22 cellular contexts compared by ENCODE assay signal in genomic region chr3:64086479-64086878, GRCh38.
DNase-seq lines count a peak whose midpoint lies in the region; ATAC-seq, FAIRE-seq and TF ChIP-seq lines count a peak whose summit lies in the region.
"Had no signal": no experiment of that assay in that cellular context is flagged by ENCODE, and none has a peak within 500 bp of the region (broad histone marks: within the 10 kb centered on the region; RNA-seq: fewer than 3 reads in every experiment).

No MANE protein-coding gene starts in this region.

- H3K4me3 ChIP-seq in A549 (no peak overlapping the region), H1 (ENCODE audit: extremely low read depth in 1 of 4, insufficient read depth in 2 of 4, low read depth in 3 of 4, low read length in 4 of 4) (no peak overlapping the region), liver (ENCODE audit: low read depth in 1 of 3, low read length in 3 of 3) (no peak overlapping the region), parathyroid adenoma (ENCODE audit: low read depth, low read length) (no peak overlapping the region), MM.1S (ENCODE audit: low read length) (no peak overlapping the region)
- H3K4me3 ChIP-seq: BLaER1, PC-9, SJCRH30 had no signal

- peaks cover 79% of the 10 kb centered on the region for H3K4me1 ChIP-seq in A549
- peaks cover 0 to 14% (median 13%) of the 10 kb centered on the region in 4 experiments; a peak in 3 of 7 replicates for H3K4me1 ChIP-seq in H1 (replicated peaks in 1 of 4; ENCODE audit: control insufficient read depth in 3 of 4, insufficient read depth in 4 of 4, low read length in 3 of 4)
- no peaks in the 10 kb centered on the region for H3K4me1 ChIP-seq in liver (ENCODE audit: control insufficient read depth in 4 of 4, insufficient read depth in 4 of 4, low read length in 3 of 4)
- H3K4me1 ChIP-seq in parathyroid adenoma, result peaks cover 8% of the 10 kb centered on the region
- H3K4me1 ChIP-seq in MM.1S (ENCODE audit: low read length), result no peaks in the 10 kb centered on the region

- TF ChIP-seq POLR2A in A549 (IDR thresholded peaks at IDR 0.05; ENCODE audit: low read length) (no peak), H1 (IDR thresholded peaks at IDR 0.05; ENCODE audit: control extremely low read depth in 1 of 2, low read depth in 2 of 2, low read length in 2 of 2) (no peak)

- H2BK15ac ChIP-seq in H1 (ENCODE audit: low read length), result 0 out of 2 replicates have a peak overlapping the region, but pooled peaks have one; percentile 33

- H3K4ac ChIP-seq in H1 (replicated peaks; ENCODE audit: insufficient read length, low read depth, low read length), result no peak overlapping the region

- DNase-seq in A549 (ENCODE audit: low read depth in 1 of 2, low spot score in 1 of 2) (no peak), H1 (ENCODE audit: low read depth in 1 of 2, low spot score in 2 of 2) (no peak), MM.1S (no peak), DMS 273 (lab: John Stamatoyannopoulos, UW; ENCODE audit: unreplicated experiment) (no peak), D341Med (ENCODE audit: low spot score) (no peak)
- DNase-seq: CD4-positive, alpha-beta T cell; NCI-H1092 treated with DMSO at 0.1 percent for 48 hours; NCI-H1436; NCI-H187; NCI-H2107; NCI-H2227 treated with DMSO at 0.1 percent for 48 hours; NCI-H526 treated with DMSO at 0.1 percent for 48 hours; PC-9 had no signal

- 90% methylated on average over 2 of the region's 2 CpGs for WGBS in A549 (ENCODE audit: missing lambda C conversion rate)
- 73% methylated on average over 2 of the region's 2 CpGs; no CpG with 5 or more reads in 1 of the 2 experiments for WGBS in H1 (ENCODE audit: extremely low coverage in 1 of 2, insufficient coverage in 1 of 2, insufficient read length in 1 of 2, insufficient replicate concordance in 2 of 2, low coverage in 1 of 2, low lambda C conversion rate in 2 of 2, missing lambda C conversion rate in 1 of 2), 2 experiments
- WGBS in liver, result 66% methylated on average over 2 of the region's 2 CpGs

- no peak overlapping the region for H2AK5ac ChIP-seq in H1 (ENCODE audit: low read depth, low read length)

- H4K5ac ChIP-seq in H1 (ENCODE audit: insufficient read length, low read depth, low read length), result no peak overlapping the region

- no peak for TF ChIP-seq RAD21 in A549 (conservative IDR thresholded peaks at IDR 0.05 in 1 of 2, IDR thresholded peaks at IDR 0.05 in 1 of 2)
- TF ChIP-seq RAD21 in H1 (IDR thresholded peaks at IDR 0.05 in 1 of 2, conservative IDR thresholded peaks at IDR 0.05 in 1 of 2; ENCODE audit: low read depth in 2 of 2, low read length in 2 of 2), result no peak
- TF ChIP-seq RAD21 in liver (IDR thresholded peaks at IDR 0.05), result no peak

- H2BK120ac ChIP-seq in H1 (replicated peaks; ENCODE audit: low read depth, low read length), result no peak overlapping the region

- H3K79me2 ChIP-seq in H1 (ENCODE audit: control insufficient read depth in 1 of 2, insufficient read depth in 2 of 2, low read length in 2 of 2) (no peaks in the 10 kb centered on the region), parathyroid adenoma (no peaks in the 10 kb centered on the region), MM.1S (ENCODE audit: low read length) (no peaks in the 10 kb centered on the region)

- ATAC-seq in A549, result no peak
- ATAC-seq: HCT116, Right ventricle myocardium inferior, SK-N-SH treated with all-trans-retinoic acid at 6 μM for 48 hours had no signal

- H3K27me3 ChIP-seq in H1 (replicated peaks in 1 of 4; ENCODE audit: control insufficient read depth in 3 of 4, extremely low read depth in 1 of 4, insufficient read depth in 3 of 4, low read length in 3 of 4), result no peaks in the 10 kb centered on the region
- H3K27me3 ChIP-seq in liver (ENCODE audit: control insufficient read depth in 4 of 4, insufficient read depth in 4 of 4, low read length in 3 of 4), result no peaks in the 10 kb centered on the region
- no peaks in the 10 kb centered on the region for H3K27me3 ChIP-seq in parathyroid adenoma (ENCODE audit: control insufficient read depth, insufficient read depth, low read length)
- H3K27me3 ChIP-seq in MM.1S (replicated peaks; ENCODE audit: insufficient read depth, low read length), result no peaks in the 10 kb centered on the region
- H3K27me3 ChIP-seq: BLaER1, SJCRH30 had no signal

- no peaks in the 10 kb centered on the region for H3K9me2 ChIP-seq in MM.1S (replicated peaks; ENCODE audit: insufficient read depth, low read length)

- H3K79me1 ChIP-seq in H1 (ENCODE audit: low read depth, low read length), result no peaks in the 10 kb centered on the region

- H2BK20ac ChIP-seq in H1 (ENCODE audit: low read length), result no peak overlapping the region

- H4K20me1 ChIP-seq in H1 (replicated peaks in 1 of 2; ENCODE audit: control insufficient read depth in 1 of 2, insufficient read depth in 2 of 2, low read length in 2 of 2) (no peaks in the 10 kb centered on the region), MM.1S (ENCODE audit: insufficient read depth, low read length) (no peaks in the 10 kb centered on the region)
- H4K20me1 ChIP-seq: BLaER1 had no signal

- H3K23ac ChIP-seq in H1 (ENCODE audit: insufficient read length), result no peak overlapping the region

- H3K9ac ChIP-seq in H1 (replicated peaks in 1 of 4; ENCODE audit: extremely low read depth in 1 of 4, low read depth in 3 of 4, low read length in 3 of 4) (no peak overlapping the region), liver (ENCODE audit: low read depth in 1 of 2, low read length in 2 of 2) (no peak overlapping the region), parathyroid adenoma (no peak overlapping the region), MM.1S (ENCODE audit: low read length) (no peak overlapping the region)
- H3K9ac ChIP-seq: BLaER1, KMS-11 had no signal

- no peak overlapping the region for H3K18ac ChIP-seq in H1 (ENCODE audit: extremely low read depth, low read length)

- no peaks in the 10 kb centered on the region for H3F3A ChIP-seq in MM.1S (ENCODE audit: insufficient read depth, low read length)

- TF ChIP-seq CTCF in A549 (IDR thresholded peaks at IDR 0.05), result no peak
- no peak for TF ChIP-seq CTCF in H1 (IDR thresholded peaks at IDR 0.05; ENCODE audit: control extremely low read depth in 1 of 3, insufficient read depth in 1 of 3, low read depth in 1 of 3, low read length in 3 of 3)
- no peak for TF ChIP-seq CTCF in liver (IDR thresholded peaks at IDR 0.05; ENCODE audit: low read depth, low read length, missing input control)
- TF ChIP-seq CTCF in parathyroid adenoma (IDR thresholded peaks at IDR 0.05), result no peak
- no peak for TF ChIP-seq CTCF in MM.1S (IDR thresholded peaks at IDR 0.05; ENCODE audit: low read length)

- H2AFZ ChIP-seq in H1 (ENCODE audit: low read length) (no peak overlapping the region), parathyroid adenoma (no peak overlapping the region), MM.1S (ENCODE audit: low read length) (no peak overlapping the region)
- H2AFZ ChIP-seq: PC-9 had no signal

- no peak overlapping the region for H3K56ac ChIP-seq in H1 (replicated peaks; ENCODE audit: insufficient read length, low read depth, low read length)

- POLR2A ChIA-PET in A549 (lab: Yijun Ruan, JAX), result no interaction called here
- POLR2A ChIA-PET in H1 (lab: Charles Lee; ENCODE audit: partially characterized antibody), result no interaction called here

- peak overlapping the region; percentile 90 to 93 for H3K27ac ChIP-seq in A549
- H3K27ac ChIP-seq in H1 (ENCODE audit: low read depth, low read length), result no peak overlapping the region
- H3K27ac ChIP-seq in liver (ENCODE audit: low read depth in 1 of 2, low read length in 2 of 2), result no peak overlapping the region
- H3K27ac ChIP-seq in parathyroid adenoma, result no peak overlapping the region
- no peak overlapping the region for H3K27ac ChIP-seq in MM.1S (ENCODE audit: low read length)
- H3K27ac ChIP-seq: BLaER1, KMS-11, PC-9, SJCRH30 had no signal

- no peak overlapping the region for H3K4me2 ChIP-seq in A549
- H3K4me2 ChIP-seq in H1 (ENCODE audit: insufficient read depth in 1 of 2, low read depth in 2 of 2, low read length in 2 of 2), result peak overlapping the region; percentile 18 to 48; a peak in 1 of 4 replicates
- peak overlapping the region; percentile 37 for H3K4me2 ChIP-seq in parathyroid adenoma (ENCODE audit: low read length)
- no peak overlapping the region for H3K4me2 ChIP-seq in MM.1S (ENCODE audit: low read depth, low read length)
- H3K4me2 ChIP-seq: BLaER1, KMS-11, PC-9 had no signal

- no peak overlapping the region for H4K8ac ChIP-seq in H1 (ENCODE audit: extremely low read depth, insufficient read depth, low read length)

- no peaks in the 10 kb centered on the region for H3K23me2 ChIP-seq in H1 (ENCODE audit: low read depth, low read length)

- H3K14ac ChIP-seq in H1 (ENCODE audit: insufficient read length), result no peak overlapping the region

- no peak overlapping the region for H4K91ac ChIP-seq in H1 (replicated peaks; ENCODE audit: insufficient read length, low read length)

- H2BK12ac ChIP-seq in H1 (ENCODE audit: low read depth, low read length), result no peak overlapping the region

- CTCF ChIA-PET in A549 (lab: Yijun Ruan, JAX) (no interaction called here), H1 (lab: Charles Lee; ENCODE audit: partially characterized antibody) (interaction anchor here (1.4 to 1.5 kb wide), 2 partner anchors 10 to 25 kb away, joined by 3 to 5 read pairs; no protein-coding TSS in a partner anchor)

- no peak overlapping the region for H2BK5ac ChIP-seq in H1 (ENCODE audit: low read depth, low read length)

- 0 out of 3 replicates have a peak, but pooled peaks cover 3% of the 10 kb centered on the region for H3K9me3 ChIP-seq in A549
- H3K9me3 ChIP-seq in H1 (ENCODE audit: insufficient read depth in 2 of 2, low read depth in 1 of 2, low read length in 1 of 2), result no peaks in the 10 kb centered on the region
- no peaks in the 10 kb centered on the region for H3K9me3 ChIP-seq in liver (ENCODE audit: control insufficient read depth in 4 of 4, low read length in 3 of 4)
- H3K9me3 ChIP-seq in parathyroid adenoma (ENCODE audit: control insufficient read depth, low read length), result no peaks in the 10 kb centered on the region
- H3K9me3 ChIP-seq in MM.1S (replicated peaks; ENCODE audit: insufficient read depth, low read length), result no peaks in the 10 kb centered on the region
- H3K9me3 ChIP-seq: BLaER1, SJCRH30 had no signal

- H3K36me3 ChIP-seq in H1 (ENCODE audit: control insufficient read depth in 2 of 4, insufficient read depth in 4 of 4, low read length in 3 of 4), result no peaks in the 10 kb centered on the region; a peak in 1 of 8 replicates
- H3K36me3 ChIP-seq in liver (ENCODE audit: control insufficient read depth in 4 of 4, insufficient read depth in 3 of 4, low read depth in 1 of 4, low read length in 3 of 4), result no peaks in the 10 kb centered on the region
- no peaks in the 10 kb centered on the region for H3K36me3 ChIP-seq in parathyroid adenoma (ENCODE audit: control insufficient read depth, insufficient read depth, low read length)
- no peaks in the 10 kb centered on the region for H3K36me3 ChIP-seq in MM.1S (replicated peaks; ENCODE audit: insufficient read depth, low read length)
- H3K36me3 ChIP-seq: BLaER1, SJCRH30 had no signal

- no peak for FAIRE-seq in A549 (lab: Jason Lieb, UNC)
- no peak for FAIRE-seq in H1 (lab: Jason Lieb, UNC)
- FAIRE-seq: G401.6 had no signal

- TF ChIP-seq EP300 in A549 (IDR thresholded peaks at IDR 0.05), result no peak
- no peak for TF ChIP-seq EP300 in H1 (IDR thresholded peaks at IDR 0.05; ENCODE audit: borderline replicate concordance in 1 of 2, low read depth in 2 of 2, low read length in 2 of 2)

TF ChIP-seq in H1, 55 proteins besides CTCF, POLR2A, EP300 and RAD21 (continues in another document):
- no peak for TF ChIP-seq ZNF274 (IDR thresholded peaks at IDR 0.05; ENCODE audit: borderline replicate concordance, extremely low read depth, low read length)

Comparison
In these comparisons a context has a peak if more than half of its experiments do, and no peak if none do; other contexts are left out.
1. H3K27ac ChIP-seq: peak in A549 (2 of 2); none in H1 (single experiment), liver (0 of 2), parathyroid adenoma (single experiment) and MM.1S (single experiment).
2. H3K4me2 ChIP-seq: peak in H1 (2 of 2) and parathyroid adenoma (single experiment); none in A549 (single experiment) and MM.1S (single experiment).